Comparison of ENCODE assay signal across 1 cellular context in genomic region chr2:180016937-180017336, GRCh38.
A peak's percentile ranks its signal among the peaks of the same experiment; 100 is the strongest.
TF ChIP-seq lines count a peak whose summit lies in the region.

No MANE protein-coding gene starts in this region.

TF ChIP-seq in K562, 482 proteins besides CTCF, POLR2A, EP300 and RAD21:
- TF ChIP-seq MTF1 (CRISPR knock-in tag; IDR thresholded peaks at IDR 0.05; ENCODE audit: borderline replicate concordance) (no peak), ZNF766 (CRISPR knock-in tag; conservative IDR thresholded peaks at IDR 0.05) (0 out of 2 replicates have a peak, but pooled peaks have one; percentile 15), EGR1 (conservative IDR thresholded peaks at IDR 0.05) (no peak), ZNF395 (CRISPR knock-in tag; IDR thresholded peaks at IDR 0.05) (0 out of 2 replicates have a peak, but pooled peaks have one; percentile 51), ZNF584 (CRISPR knock-in tag; IDR thresholded peaks at IDR 0.05; ENCODE audit: low read depth) (peak; percentile 42; the same call in 1 of the 2 replicates), ZNF175 (CRISPR knock-in tag; IDR thresholded peaks at IDR 0.05; ENCODE audit: low read depth) (peak; percentile 79; the same call in 1 of the 2 replicates)
